21 cellular contexts compared by ENCODE assay signal in the genomic region with DNA sequence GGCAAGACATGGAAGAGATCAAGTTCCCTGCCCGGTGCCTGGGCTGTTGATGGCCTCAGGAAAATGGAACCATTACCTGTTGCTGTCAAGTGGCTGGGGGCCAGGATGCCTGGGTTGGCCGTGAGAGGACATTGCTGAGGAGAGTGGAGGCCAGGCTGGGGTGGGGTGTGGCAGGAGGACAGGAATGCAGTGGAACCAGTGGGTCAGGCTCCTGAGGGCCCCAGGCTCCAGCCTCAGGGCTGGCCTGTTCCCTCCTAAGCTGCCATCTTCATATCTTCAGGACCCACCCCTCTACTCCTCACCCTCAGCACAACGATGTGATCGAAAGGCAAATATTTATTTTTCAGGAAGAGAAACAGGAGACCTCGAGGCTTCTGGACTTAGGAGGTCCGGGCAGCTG. TPM values are rescaled to one million over a fixed set of nuclear protein-coding genes. Genes with fewer than 3 reads are reported as not detected.
DNase-seq lines count a peak whose midpoint lies in the region; ATAC-seq and TF ChIP-seq lines count a peak whose summit lies in the region.
"Had no signal": no experiment of that assay in that cellular context is flagged by ENCODE, and none has a peak within 500 bp of the region (broad histone marks: within the 10 kb centered on the region; RNA-seq: fewer than 3 reads in every experiment).

No MANE protein-coding gene starts in this region.

- ATAC-seq in T-helper 17 cell = no peak
- ATAC-seq in upper lobe of right lung = peak; percentile 96
- ATAC-seq in WTC11 = no peak
- no peak for ATAC-seq in stimulated activated naive CD8-positive, alpha-beta T cell treated with anti-CD3 and anti-CD28 coated beads, Interleukin-15, amount 100 ng/mL, for 72 hours

- H3K27me3 ChIP-seq in upper lobe of right lung = no peaks in the 10 kb centered on the region
- H3K27me3 ChIP-seq in effector memory CD4-positive, alpha-beta T cell (replicated peaks; ENCODE audit: control insufficient read depth, insufficient read depth, low read length, poor library complexity, severe bottlenecking) = no peaks in the 10 kb centered on the region
- H3K27me3 ChIP-seq: BLaER1, esophagus squamous epithelium, SJSA1 had no signal

- intact Hi-C loops in activated naive CD4-positive, alpha-beta T cell treated with anti-CD3 and anti-CD28 coated beads for 36 hours (cut with micrococcal nuclease) = no loop called here
- intact Hi-C loops in upper lobe of right lung (cut with DNase I) = no loop called here

- no peaks in the 10 kb centered on the region for H3K9me3 ChIP-seq in T-helper 17 cell (ENCODE audit: control insufficient read depth, low read length, poor library complexity, severe bottlenecking)
- H3K9me3 ChIP-seq in upper lobe of right lung = no peaks in the 10 kb centered on the region
- H3K9me3 ChIP-seq in effector memory CD4-positive, alpha-beta T cell (ENCODE audit: control insufficient read depth, low read length) = no peaks in the 10 kb centered on the region
- H3K9me3 ChIP-seq: esophagus squamous epithelium, SJSA1 had no signal

- peak overlapping the region; percentile 42 for H3K27ac ChIP-seq in upper lobe of right lung
- H3K27ac ChIP-seq in effector memory CD4-positive, alpha-beta T cell (ENCODE audit: insufficient read depth, low read length, poor library complexity, severe bottlenecking) = no peak overlapping the region
- H3K27ac ChIP-seq: BLaER1, GM23248, SJSA1 had no signal

- no peaks in the 10 kb centered on the region for H3K27me3 Mint-ChIP-seq in activated naive CD4-positive, alpha-beta T cell treated with anti-CD3 and anti-CD28 coated beads for 36 hours (ENCODE audit: low read depth)
- H3K27me3 Mint-ChIP-seq in T-helper 17 cell (no peaks in the 10 kb centered on the region), mesothelial cell of epicardium (ENCODE audit: low read depth) (no peaks in the 10 kb centered on the region), WTC11 (ENCODE audit: low read depth) (no peaks in the 10 kb centered on the region)
- H3K27me3 Mint-ChIP-seq in stimulated activated naive CD8-positive, alpha-beta T cell treated with anti-CD3 and anti-CD28 coated beads, Interleukin-15, amount 100 ng/mL, for 72 hours = no peaks in the 10 kb centered on the region
- H3K27me3 Mint-ChIP-seq: activated B cell treated with CpG ODN at 0.5 μM for 24 hours; activated CD4-positive, alpha-beta memory T cell treated with anti-CD3 and anti-CD28 coated beads, Interleukin-2, amount 10 ng/mL, durations not matched to agents 7 days and 5 days; IgD-negative memory B cell had no signal

- H3K27ac Mint-ChIP-seq in activated naive CD4-positive, alpha-beta T cell treated with anti-CD3 and anti-CD28 coated beads for 36 hours = peak overlapping the region; percentile 14
- H3K27ac Mint-ChIP-seq in T-helper 17 cell = peak overlapping the region; percentile 67
- H3K27ac Mint-ChIP-seq in mesothelial cell of epicardium = peak overlapping the region; percentile 74
- no peak overlapping the region for H3K27ac Mint-ChIP-seq in WTC11
- H3K27ac Mint-ChIP-seq in stimulated activated naive CD8-positive, alpha-beta T cell treated with anti-CD3 and anti-CD28 coated beads, Interleukin-15, amount 100 ng/mL, for 72 hours = peak overlapping the region in 1 of 2 donors; percentile 65
- H3K27ac Mint-ChIP-seq: activated B cell treated with CpG ODN at 0.5 μM for 24 hours; activated CD4-positive, alpha-beta memory T cell treated with anti-CD3 and anti-CD28 coated beads, Interleukin-2, amount 10 ng/mL, durations not matched to agents 7 days and 5 days; IgD-negative memory B cell had no signal

- CTCF ChIA-PET in activated naive CD4-positive, alpha-beta T cell treated with anti-CD3 and anti-CD28 coated beads for 36 hours (lab: Charles Lee) = interaction anchor here (0.6 to 1.1 kb wide), 2 partner anchors 12 to 55 kb away, joined by 3 read pairs; no protein-coding TSS in a partner anchor
- CTCF ChIA-PET in WTC11 (lab: Charles Lee) = interaction anchor here (1.1 to 4.5 kb wide), 3 partner anchors 8 to 13 kb away, joined by 3 to 33 read pairs (median 4); a partner anchor contains a TSS

- no peak overlapping the region for H3K4me3 Mint-ChIP-seq in activated naive CD4-positive, alpha-beta T cell treated with anti-CD3 and anti-CD28 coated beads for 36 hours
- no peak overlapping the region for H3K4me3 Mint-ChIP-seq in T-helper 17 cell
- H3K4me3 Mint-ChIP-seq in mesothelial cell of epicardium = no peak overlapping the region
- no peak overlapping the region for H3K4me3 Mint-ChIP-seq in WTC11
- H3K4me3 Mint-ChIP-seq in stimulated activated naive CD8-positive, alpha-beta T cell treated with anti-CD3 and anti-CD28 coated beads, Interleukin-15, amount 100 ng/mL, for 72 hours = no peak overlapping the region
- H3K4me3 Mint-ChIP-seq: activated B cell treated with CpG ODN at 0.5 μM for 24 hours; activated CD4-positive, alpha-beta memory T cell treated with anti-CD3 and anti-CD28 coated beads, Interleukin-2, amount 10 ng/mL, durations not matched to agents 7 days and 5 days; IgD-negative memory B cell; T-helper 2 cell treated with Interferon-gamma antibody and Interleukin-4, amounts not matched to agents 5 μg/mL and 100 μg/mL, for 36 hours had no signal

- DNase-seq in activated naive CD4-positive, alpha-beta T cell treated with anti-CD3 and anti-CD28 coated beads for 36 hours = no peak
- DNase-seq in activated naive CD4-positive, alpha-beta T cell treated with anti-CD3 and anti-CD28 coated beads, Interleukin-2, amount 50 U/mL, for 16 hours = no peak
- DNase-seq in T-helper 17 cell (no peak), mesothelial cell of epicardium (ENCODE audit: low spot score in 2 of 2, unreplicated experiment in 2 of 2) (no peak), upper lobe of right lung (peak; percentile 82), WTC11 (ENCODE audit: low spot score) (no peak)
- DNase-seq in effector memory CD4-positive, alpha-beta T cell = no peak
- no peak for DNase-seq in stimulated activated naive CD8-positive, alpha-beta T cell treated with anti-CD3 and anti-CD28 coated beads, Interleukin-15, amount 100 ng/mL, for 72 hours
- DNase-seq: activated B cell treated with CpG ODN at 0.5 μM for 24 hours; activated CD4-positive, alpha-beta memory T cell treated with anti-CD3 and anti-CD28 coated beads, Interleukin-2, amount 10 ng/mL, durations not matched to agents 7 days and 5 days; activated T-cell treated with anti-CD3 and anti-CD28 coated beads for 4 hours; aorta; esophagus squamous epithelium; GM23248; NCI-H774; small intestine; stimulated activated CD4-positive, alpha-beta T cell treated with anti-CD3 and anti-CD28 coated beads, Interleukin-2, amount 100 ng/mL, for 48 hours had no signal

- no peak overlapping the region for H3K4me3 ChIP-seq in upper lobe of right lung
- H3K4me3 ChIP-seq in effector memory CD4-positive, alpha-beta T cell (ENCODE audit: insufficient read depth, low read depth, low read length, poor library complexity, severe bottlenecking) = no peak overlapping the region
- H3K4me3 ChIP-seq: BLaER1, esophagus squamous epithelium, GM23248, SJSA1 had no signal

- H3K9me3 Mint-ChIP-seq in activated naive CD4-positive, alpha-beta T cell treated with anti-CD3 and anti-CD28 coated beads for 36 hours = no peaks in the 10 kb centered on the region
- H3K9me3 Mint-ChIP-seq in mesothelial cell of epicardium (peaks cover 10% of the 10 kb centered on the region), WTC11 (no peaks in the 10 kb centered on the region)
- H3K9me3 Mint-ChIP-seq in stimulated activated naive CD8-positive, alpha-beta T cell treated with anti-CD3 and anti-CD28 coated beads, Interleukin-15, amount 100 ng/mL, for 72 hours = no peaks in the 10 kb centered on the region
- H3K9me3 Mint-ChIP-seq: activated B cell treated with CpG ODN at 0.5 μM for 24 hours; T-helper 2 cell treated with Interferon-gamma antibody and Interleukin-4, amounts not matched to agents 5 μg/mL and 100 μg/mL, for 36 hours had no signal

- no peaks in the 10 kb centered on the region for H3K4me1 Mint-ChIP-seq in activated naive CD4-positive, alpha-beta T cell treated with anti-CD3 and anti-CD28 coated beads for 36 hours (ENCODE audit: low read depth)
- H3K4me1 Mint-ChIP-seq in T-helper 17 cell (no peaks in the 10 kb centered on the region), mesothelial cell of epicardium (peaks cover 11% of the 10 kb centered on the region), WTC11 (no peaks in the 10 kb centered on the region)
- H3K4me1 Mint-ChIP-seq in stimulated activated naive CD8-positive, alpha-beta T cell treated with anti-CD3 and anti-CD28 coated beads, Interleukin-15, amount 100 ng/mL, for 72 hours = no peaks in the 10 kb centered on the region
- H3K4me1 Mint-ChIP-seq: activated B cell treated with CpG ODN at 0.5 μM for 24 hours; activated CD4-positive, alpha-beta memory T cell treated with anti-CD3 and anti-CD28 coated beads, Interleukin-2, amount 10 ng/mL, durations not matched to agents 7 days and 5 days; IgD-negative memory B cell had no signal

- POLR2A ChIA-PET in WTC11 (lab: Charles Lee) = no interaction called here

- peaks cover 3% of the 10 kb centered on the region for H3K36me3 Mint-ChIP-seq in activated naive CD4-positive, alpha-beta T cell treated with anti-CD3 and anti-CD28 coated beads for 36 hours (ENCODE audit: low read depth)
- H3K36me3 Mint-ChIP-seq in T-helper 17 cell (ENCODE audit: low read depth) = peaks cover 5% of the 10 kb centered on the region
- peaks cover 31% of the 10 kb centered on the region for H3K36me3 Mint-ChIP-seq in mesothelial cell of epicardium
- H3K36me3 Mint-ChIP-seq in WTC11 = peaks cover 6% of the 10 kb centered on the region

- peaks cover 30% of the 10 kb centered on the region for H3K36me3 ChIP-seq in upper lobe of right lung
- H3K36me3 ChIP-seq in effector memory CD4-positive, alpha-beta T cell (ENCODE audit: control insufficient read depth, insufficient read depth, low read length) = peaks cover 15% of the 10 kb centered on the region
- H3K36me3 ChIP-seq: SJSA1 had no signal

- no peaks in the 10 kb centered on the region for H3K4me1 ChIP-seq in upper lobe of right lung
- H3K4me1 ChIP-seq in effector memory CD4-positive, alpha-beta T cell (ENCODE audit: control insufficient read depth, insufficient read depth, low read length, poor library complexity, severe bottlenecking) = no peaks in the 10 kb centered on the region
- H3K4me1 ChIP-seq: BLaER1, SJSA1 had no signal

- TF ChIP-seq CTCF in mesothelial cell of epicardium (IDR thresholded peaks at IDR 0.05; ENCODE audit: unreplicated experiment) (no peak), upper lobe of right lung (IDR thresholded peaks at IDR 0.05) (no peak), WTC11 (IDR thresholded peaks at IDR 0.05) (no peak)

RNA-seq across cellular contexts. Expression of a gene that starts 8.5 kb away (rescaled TPM):
- 10 to 100 TPM; 24.6 to 27.3 TPM for total RNA-seq in activated naive CD4-positive, alpha-beta T cell treated with anti-CD3 and anti-CD28 coated beads for 36 hours
- total RNA-seq in T-helper 17 cell (100 to 1,000 TPM in 1 of 2 donors, 10 to 100 TPM in 1; 94.9 to 131 TPM), mesothelial cell of epicardium (34.5 to 45.0 TPM (median 36.9 TPM) in 3 replicates), upper lobe of right lung (93.6 TPM), WTC11 (2021) (43.7 to 52.7 TPM (median 51.7 TPM) in 3 replicates)

RNA-seq across cellular contexts. Expression of a gene that starts 8.8 kb away (rescaled TPM):
- total RNA-seq in activated naive CD4-positive, alpha-beta T cell treated with anti-CD3 and anti-CD28 coated beads for 36 hours = 10 to 100 TPM in 1 of 2 experiments, 1 to 10 TPM in 1; 9.1 to 10.3 TPM
- total RNA-seq in T-helper 17 cell = 10 to 100 TPM; 12.6 to 13.7 TPM
- total RNA-seq in mesothelial cell of epicardium = 10.7 to 11.1 TPM (median 10.8 TPM) in 3 replicates
- 11.5 TPM for total RNA-seq in upper lobe of right lung
- total RNA-seq in WTC11 (2021) = 1.5 to 2.5 TPM (median 1.8 TPM) in 3 replicates

RNA-seq across cellular contexts. Expression of a gene that starts 12.8 kb away (rescaled TPM):
- 1 to 10 TPM; 3.6 to 4.7 TPM for total RNA-seq in activated naive CD4-positive, alpha-beta T cell treated with anti-CD3 and anti-CD28 coated beads for 36 hours
- total RNA-seq in T-helper 17 cell (under 1 TPM; 0.65 to 0.94 TPM), mesothelial cell of epicardium (2.3 to 2.7 TPM (median 2.4 TPM) in 3 replicates), upper lobe of right lung (1.4 TPM), WTC11 (2021) (5.1 to 7.6 TPM (median 6.6 TPM) in 3 replicates)
- total RNA-seq: SJSA1 had no signal

RNA-seq across cellular contexts. Expression of a gene that starts 18.5 kb away (rescaled TPM):
- 10 to 100 TPM; 64.3 to 64.5 TPM for total RNA-seq in activated naive CD4-positive, alpha-beta T cell treated with anti-CD3 and anti-CD28 coated beads for 36 hours
- total RNA-seq in T-helper 17 cell (10 to 100 TPM; 76.5 to 77.6 TPM), mesothelial cell of epicardium (58.7 to 61.2 TPM (median 61.0 TPM) in 3 replicates), upper lobe of right lung (93.7 TPM), WTC11 (2021) (35.9 to 38.2 TPM (median 36.9 TPM) in 3 replicates)

RNA-seq across cellular contexts. Expression of a gene that starts 28.7 kb away (rescaled TPM):
- 100 to 1,000 TPM; 104 to 105 TPM for total RNA-seq in activated naive CD4-positive, alpha-beta T cell treated with anti-CD3 and anti-CD28 coated beads for 36 hours
- 10 to 100 TPM; 80.8 to 89.3 TPM for total RNA-seq in T-helper 17 cell
- 102 to 107 TPM (median 105 TPM) in 3 replicates for total RNA-seq in mesothelial cell of epicardium
- 74.2 TPM for total RNA-seq in upper lobe of right lung
- 159 to 164 TPM (median 161 TPM) in 3 replicates for total RNA-seq in WTC11 (2021)
